Comparison of ENCODE assay signal across 1 cellular context in the genomic region with DNA sequence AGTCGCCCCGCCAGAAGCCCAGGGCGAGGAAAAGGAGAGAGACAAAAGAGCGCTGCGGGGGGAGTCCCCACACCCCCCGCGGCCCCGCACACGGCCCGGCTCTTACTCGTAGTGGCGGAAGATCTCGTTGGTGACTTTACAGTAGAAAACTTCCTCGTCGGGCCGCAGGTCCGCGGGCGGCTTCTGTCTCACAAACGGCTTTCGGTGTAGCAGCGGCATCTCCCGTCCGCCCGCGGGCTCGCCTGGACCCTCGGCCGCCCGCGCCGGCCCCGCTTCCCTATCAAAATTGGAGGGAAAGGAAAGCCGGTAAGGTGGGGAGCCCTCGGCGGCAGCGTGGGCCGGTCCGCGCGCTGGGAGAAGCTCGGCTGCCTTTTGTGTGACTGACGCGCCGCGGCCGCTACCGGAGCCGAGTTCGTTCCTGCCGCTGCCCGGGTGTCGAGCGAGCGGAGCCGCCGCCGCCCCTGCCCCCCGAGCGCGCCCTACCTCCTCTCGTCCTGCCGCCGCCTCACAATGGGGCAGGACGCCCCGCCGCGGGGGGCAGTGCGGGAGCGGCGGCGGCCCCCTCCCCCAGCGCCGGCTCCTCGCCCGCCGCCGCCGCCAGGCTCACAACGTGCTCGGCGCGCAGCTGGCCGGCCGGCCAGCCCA.
A peak's percentile ranks its signal among the peaks of the same experiment; 100 is the strongest.
TF ChIP-seq lines count a peak whose summit lies in the region.

No MANE protein-coding gene starts in this region.

TF ChIP-seq in GM12878, 131 proteins besides CTCF, POLR2A, EP300 and RAD21 (continued from another document and continues in another):
- TF ChIP-seq, protein P1, sequence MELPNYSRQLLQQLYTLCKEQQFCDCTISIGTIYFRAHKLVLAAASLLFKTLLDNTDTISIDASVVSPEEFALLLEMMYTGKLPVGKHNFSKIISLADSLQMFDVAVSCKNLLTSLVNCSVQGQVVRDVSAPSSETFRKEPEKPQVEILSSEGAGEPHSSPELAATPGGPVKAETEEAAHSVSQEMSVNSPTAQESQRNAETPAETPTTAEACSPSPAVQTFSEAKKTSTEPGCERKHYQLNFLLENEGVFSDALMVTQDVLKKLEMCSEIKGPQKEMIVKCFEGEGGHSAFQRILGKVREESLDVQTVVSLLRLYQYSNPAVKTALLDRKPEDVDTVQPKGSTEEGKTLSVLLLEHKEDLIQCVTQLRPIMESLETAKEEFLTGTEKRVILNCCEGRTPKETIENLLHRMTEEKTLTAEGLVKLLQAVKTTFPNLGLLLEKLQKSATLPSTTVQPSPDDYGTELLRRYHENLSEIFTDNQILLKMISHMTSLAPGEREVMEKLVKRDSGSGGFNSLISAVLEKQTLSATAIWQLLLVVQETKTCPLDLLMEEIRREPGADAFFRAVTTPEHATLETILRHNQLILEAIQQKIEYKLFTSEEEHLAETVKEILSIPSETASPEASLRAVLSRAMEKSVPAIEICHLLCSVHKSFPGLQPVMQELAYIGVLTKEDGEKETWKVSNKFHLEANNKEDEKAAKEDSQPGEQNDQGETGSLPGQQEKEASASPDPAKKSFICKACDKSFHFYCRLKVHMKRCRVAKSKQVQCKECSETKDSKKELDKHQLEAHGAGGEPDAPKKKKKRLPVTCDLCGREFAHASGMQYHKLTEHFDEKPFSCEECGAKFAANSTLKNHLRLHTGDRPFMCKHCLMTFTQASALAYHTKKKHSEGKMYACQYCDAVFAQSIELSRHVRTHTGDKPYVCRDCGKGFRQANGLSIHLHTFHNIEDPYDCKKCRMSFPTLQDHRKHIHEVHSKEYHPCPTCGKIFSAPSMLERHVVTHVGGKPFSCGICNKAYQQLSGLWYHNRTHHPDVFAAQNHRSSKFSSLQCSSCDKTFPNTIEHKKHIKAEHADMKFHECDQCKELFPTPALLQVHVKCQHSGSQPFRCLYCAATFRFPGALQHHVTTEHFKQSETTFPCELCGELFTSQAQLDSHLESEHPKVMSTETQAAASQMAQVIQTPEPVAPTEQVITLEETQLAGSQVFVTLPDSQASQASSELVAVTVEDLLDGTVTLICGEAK (IDR thresholded peaks at IDR 0.05; ENCODE audit: borderline replicate concordance) = no peak
- TF ChIP-seq SMAD5 (IDR thresholded peaks at IDR 0.05; ENCODE audit: low read depth) = no peak
- no peak for TF ChIP-seq ZNF217 (IDR thresholded peaks at IDR 0.05)
- no peak for TF ChIP-seq KDM1A (IDR thresholded peaks at IDR 0.05; ENCODE audit: borderline replicate concordance)
- TF ChIP-seq, protein P2, sequence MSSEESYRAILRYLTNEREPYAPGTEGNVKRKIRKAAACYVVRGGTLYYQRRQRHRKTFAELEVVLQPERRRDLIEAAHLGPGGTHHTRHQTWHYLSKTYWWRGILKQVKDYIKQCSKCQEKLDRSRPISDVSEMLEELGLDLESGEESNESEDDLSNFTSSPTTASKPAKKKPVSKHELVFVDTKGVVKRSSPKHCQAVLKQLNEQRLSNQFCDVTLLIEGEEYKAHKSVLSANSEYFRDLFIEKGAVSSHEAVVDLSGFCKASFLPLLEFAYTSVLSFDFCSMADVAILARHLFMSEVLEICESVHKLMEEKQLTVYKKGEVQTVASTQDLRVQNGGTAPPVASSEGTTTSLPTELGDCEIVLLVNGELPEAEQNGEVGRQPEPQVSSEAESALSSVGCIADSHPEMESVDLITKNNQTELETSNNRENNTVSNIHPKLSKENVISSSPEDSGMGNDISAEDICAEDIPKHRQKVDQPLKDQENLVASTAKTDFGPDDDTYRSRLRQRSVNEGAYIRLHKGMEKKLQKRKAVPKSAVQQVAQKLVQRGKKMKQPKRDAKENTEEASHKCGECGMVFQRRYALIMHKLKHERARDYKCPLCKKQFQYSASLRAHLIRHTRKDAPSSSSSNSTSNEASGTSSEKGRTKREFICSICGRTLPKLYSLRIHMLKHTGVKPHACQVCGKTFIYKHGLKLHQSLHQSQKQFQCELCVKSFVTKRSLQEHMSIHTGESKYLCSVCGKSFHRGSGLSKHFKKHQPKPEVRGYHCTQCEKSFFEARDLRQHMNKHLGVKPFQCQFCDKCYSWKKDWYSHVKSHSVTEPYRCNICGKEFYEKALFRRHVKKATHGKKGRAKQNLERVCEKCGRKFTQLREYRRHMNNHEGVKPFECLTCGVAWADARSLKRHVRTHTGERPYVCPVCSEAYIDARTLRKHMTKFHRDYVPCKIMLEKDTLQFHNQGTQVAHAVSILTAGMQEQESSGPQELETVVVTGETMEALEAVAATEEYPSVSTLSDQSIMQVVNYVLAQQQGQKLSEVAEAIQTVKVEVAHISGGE (CRISPR knock-in tag; IDR thresholded peaks at IDR 0.05) = no peak
- no peak for TF ChIP-seq EED (IDR thresholded peaks at IDR 0.05; ENCODE audit: low read depth)
- TF ChIP-seq, protein P3, sequence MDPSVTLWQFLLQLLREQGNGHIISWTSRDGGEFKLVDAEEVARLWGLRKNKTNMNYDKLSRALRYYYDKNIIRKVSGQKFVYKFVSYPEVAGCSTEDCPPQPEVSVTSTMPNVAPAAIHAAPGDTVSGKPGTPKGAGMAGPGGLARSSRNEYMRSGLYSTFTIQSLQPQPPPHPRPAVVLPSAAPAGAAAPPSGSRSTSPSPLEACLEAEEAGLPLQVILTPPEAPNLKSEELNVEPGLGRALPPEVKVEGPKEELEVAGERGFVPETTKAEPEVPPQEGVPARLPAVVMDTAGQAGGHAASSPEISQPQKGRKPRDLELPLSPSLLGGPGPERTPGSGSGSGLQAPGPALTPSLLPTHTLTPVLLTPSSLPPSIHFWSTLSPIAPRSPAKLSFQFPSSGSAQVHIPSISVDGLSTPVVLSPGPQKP (IDR thresholded peaks at IDR 0.05; ENCODE audit: low read depth, low read length) = no peak
- peak; percentile 88 for TF ChIP-seq LARP7 (IDR thresholded peaks at IDR 0.05)
- TF ChIP-seq SIN3A (IDR thresholded peaks at IDR 0.05; ENCODE audit: low read depth, low read length) = no peak
- TF ChIP-seq ZNF207 (IDR thresholded peaks at IDR 0.05; ENCODE audit: borderline replicate concordance) = no peak
- TF ChIP-seq CREB1 (IDR thresholded peaks at IDR 0.05; ENCODE audit: low read depth) = no peak
- peak in 1 of 2 experiments; percentile 51; a peak in 2 of 4 replicates for TF ChIP-seq BHLHE40 (IDR thresholded peaks at IDR 0.05; ENCODE audit: borderline replicate concordance in 1 of 2, low read depth in 2 of 2, low read length in 1 of 2)
- TF ChIP-seq, protein P4, sequence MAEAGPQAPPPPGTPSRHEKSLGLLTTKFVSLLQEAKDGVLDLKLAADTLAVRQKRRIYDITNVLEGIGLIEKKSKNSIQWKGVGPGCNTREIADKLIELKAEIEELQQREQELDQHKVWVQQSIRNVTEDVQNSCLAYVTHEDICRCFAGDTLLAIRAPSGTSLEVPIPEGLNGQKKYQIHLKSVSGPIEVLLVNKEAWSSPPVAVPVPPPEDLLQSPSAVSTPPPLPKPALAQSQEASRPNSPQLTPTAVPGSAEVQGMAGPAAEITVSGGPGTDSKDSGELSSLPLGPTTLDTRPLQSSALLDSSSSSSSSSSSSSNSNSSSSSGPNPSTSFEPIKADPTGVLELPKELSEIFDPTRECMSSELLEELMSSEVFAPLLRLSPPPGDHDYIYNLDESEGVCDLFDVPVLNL (IDR thresholded peaks at IDR 0.05; ENCODE audit: low read depth, low read length) = no peak
- no peak for TF ChIP-seq MYC (IDR thresholded peaks at IDR 0.05; ENCODE audit: insufficient read depth, insufficient read length, insufficient replicate concordance, low read length, severe bottlenecking)
- TF ChIP-seq, protein P5, sequence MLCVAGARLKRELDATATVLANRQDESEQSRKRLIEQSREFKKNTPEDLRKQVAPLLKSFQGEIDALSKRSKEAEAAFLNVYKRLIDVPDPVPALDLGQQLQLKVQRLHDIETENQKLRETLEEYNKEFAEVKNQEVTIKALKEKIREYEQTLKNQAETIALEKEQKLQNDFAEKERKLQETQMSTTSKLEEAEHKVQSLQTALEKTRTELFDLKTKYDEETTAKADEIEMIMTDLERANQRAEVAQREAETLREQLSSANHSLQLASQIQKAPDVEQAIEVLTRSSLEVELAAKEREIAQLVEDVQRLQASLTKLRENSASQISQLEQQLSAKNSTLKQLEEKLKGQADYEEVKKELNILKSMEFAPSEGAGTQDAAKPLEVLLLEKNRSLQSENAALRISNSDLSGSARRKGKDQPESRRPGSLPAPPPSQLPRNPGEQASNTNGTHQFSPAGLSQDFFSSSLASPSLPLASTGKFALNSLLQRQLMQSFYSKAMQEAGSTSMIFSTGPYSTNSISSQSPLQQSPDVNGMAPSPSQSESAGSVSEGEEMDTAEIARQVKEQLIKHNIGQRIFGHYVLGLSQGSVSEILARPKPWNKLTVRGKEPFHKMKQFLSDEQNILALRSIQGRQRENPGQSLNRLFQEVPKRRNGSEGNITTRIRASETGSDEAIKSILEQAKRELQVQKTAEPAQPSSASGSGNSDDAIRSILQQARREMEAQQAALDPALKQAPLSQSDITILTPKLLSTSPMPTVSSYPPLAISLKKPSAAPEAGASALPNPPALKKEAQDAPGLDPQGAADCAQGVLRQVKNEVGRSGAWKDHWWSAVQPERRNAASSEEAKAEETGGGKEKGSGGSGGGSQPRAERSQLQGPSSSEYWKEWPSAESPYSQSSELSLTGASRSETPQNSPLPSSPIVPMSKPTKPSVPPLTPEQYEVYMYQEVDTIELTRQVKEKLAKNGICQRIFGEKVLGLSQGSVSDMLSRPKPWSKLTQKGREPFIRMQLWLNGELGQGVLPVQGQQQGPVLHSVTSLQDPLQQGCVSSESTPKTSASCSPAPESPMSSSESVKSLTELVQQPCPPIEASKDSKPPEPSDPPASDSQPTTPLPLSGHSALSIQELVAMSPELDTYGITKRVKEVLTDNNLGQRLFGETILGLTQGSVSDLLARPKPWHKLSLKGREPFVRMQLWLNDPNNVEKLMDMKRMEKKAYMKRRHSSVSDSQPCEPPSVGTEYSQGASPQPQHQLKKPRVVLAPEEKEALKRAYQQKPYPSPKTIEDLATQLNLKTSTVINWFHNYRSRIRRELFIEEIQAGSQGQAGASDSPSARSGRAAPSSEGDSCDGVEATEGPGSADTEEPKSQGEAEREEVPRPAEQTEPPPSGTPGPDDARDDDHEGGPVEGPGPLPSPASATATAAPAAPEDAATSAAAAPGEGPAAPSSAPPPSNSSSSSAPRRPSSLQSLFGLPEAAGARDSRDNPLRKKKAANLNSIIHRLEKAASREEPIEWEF (IDR thresholded peaks at IDR 0.05; ENCODE audit: insufficient replicate concordance, low read depth, low read length) = no peak
- TF ChIP-seq YY1 (IDR thresholded peaks at IDR 0.05; ENCODE audit: low read depth, low read length) = 0 out of 2 replicates have a peak, but pooled peaks have one; percentile 3
- TF ChIP-seq ESRRA (IDR thresholded peaks at IDR 0.05; ENCODE audit: low read length) = no peak
- TF ChIP-seq, protein P6, sequence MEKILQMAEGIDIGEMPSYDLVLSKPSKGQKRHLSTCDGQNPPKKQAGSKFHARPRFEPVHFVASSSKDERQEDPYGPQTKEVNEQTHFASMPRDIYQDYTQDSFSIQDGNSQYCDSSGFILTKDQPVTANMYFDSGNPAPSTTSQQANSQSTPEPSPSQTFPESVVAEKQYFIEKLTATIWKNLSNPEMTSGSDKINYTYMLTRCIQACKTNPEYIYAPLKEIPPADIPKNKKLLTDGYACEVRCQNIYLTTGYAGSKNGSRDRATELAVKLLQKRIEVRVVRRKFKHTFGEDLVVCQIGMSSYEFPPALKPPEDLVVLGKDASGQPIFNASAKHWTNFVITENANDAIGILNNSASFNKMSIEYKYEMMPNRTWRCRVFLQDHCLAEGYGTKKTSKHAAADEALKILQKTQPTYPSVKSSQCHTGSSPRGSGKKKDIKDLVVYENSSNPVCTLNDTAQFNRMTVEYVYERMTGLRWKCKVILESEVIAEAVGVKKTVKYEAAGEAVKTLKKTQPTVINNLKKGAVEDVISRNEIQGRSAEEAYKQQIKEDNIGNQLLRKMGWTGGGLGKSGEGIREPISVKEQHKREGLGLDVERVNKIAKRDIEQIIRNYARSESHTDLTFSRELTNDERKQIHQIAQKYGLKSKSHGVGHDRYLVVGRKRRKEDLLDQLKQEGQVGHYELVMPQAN (conservative IDR thresholded peaks at IDR 0.05) = peak; percentile 64; the same call in 1 of the 2 replicates
- no peak; a peak in 1 of 4 replicates for TF ChIP-seq IKZF2 (IDR thresholded peaks at IDR 0.05)
- no peak for TF ChIP-seq NBN (IDR thresholded peaks at IDR 0.05)
- TF ChIP-seq SRF (IDR thresholded peaks at IDR 0.05; ENCODE audit: low read depth in 2 of 2, low read length in 2 of 2) = no peak
- TF ChIP-seq HDAC2 (IDR thresholded peaks at IDR 0.05) = no peak
- no peak for TF ChIP-seq SMARCA5 (IDR thresholded peaks at IDR 0.05)
- no peak for TF ChIP-seq MEF2A (IDR thresholded peaks at IDR 0.05; ENCODE audit: insufficient read depth, low read depth, low read length)
- no peak for TF ChIP-seq STAT1 (conservative IDR thresholded peaks at IDR 0.05)
- no peak for TF ChIP-seq IRF4 (IDR thresholded peaks at IDR 0.05; ENCODE audit: low read depth, low read length)
- TF ChIP-seq, protein P7, sequence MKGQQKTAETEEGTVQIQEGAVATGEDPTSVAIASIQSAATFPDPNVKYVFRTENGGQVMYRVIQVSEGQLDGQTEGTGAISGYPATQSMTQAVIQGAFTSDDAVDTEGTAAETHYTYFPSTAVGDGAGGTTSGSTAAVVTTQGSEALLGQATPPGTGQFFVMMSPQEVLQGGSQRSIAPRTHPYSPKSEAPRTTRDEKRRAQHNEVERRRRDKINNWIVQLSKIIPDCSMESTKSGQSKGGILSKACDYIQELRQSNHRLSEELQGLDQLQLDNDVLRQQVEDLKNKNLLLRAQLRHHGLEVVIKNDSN (IDR thresholded peaks at IDR 0.05; ENCODE audit: borderline replicate concordance, extremely low read length, insufficient read depth, low read depth, low read length) = no peak
- no peak for TF ChIP-seq GABPA (IDR thresholded peaks at IDR 0.05; ENCODE audit: low read depth)
- TF ChIP-seq ETV6 (conservative IDR thresholded peaks at IDR 0.05 in 1 of 2, IDR thresholded peaks at IDR 0.05 in 1 of 2; ENCODE audit: borderline replicate concordance in 1 of 2, low read depth in 1 of 2) = 0 out of 4 replicates have a peak, but pooled peaks of 1 of the 2 experiments have one; percentile 8
- no peak for TF ChIP-seq SMC3 (IDR thresholded peaks at IDR 0.05; ENCODE audit: borderline replicate concordance, low read length)
- TF ChIP-seq ZSCAN29 (IDR thresholded peaks at IDR 0.05) = 0 out of 2 replicates have a peak, but pooled peaks have one; percentile 48
- TF ChIP-seq GATAD2B (conservative IDR thresholded peaks at IDR 0.05; ENCODE audit: low read depth) = no peak; the same call in none of the 2 replicates
- TF ChIP-seq, protein P8, sequence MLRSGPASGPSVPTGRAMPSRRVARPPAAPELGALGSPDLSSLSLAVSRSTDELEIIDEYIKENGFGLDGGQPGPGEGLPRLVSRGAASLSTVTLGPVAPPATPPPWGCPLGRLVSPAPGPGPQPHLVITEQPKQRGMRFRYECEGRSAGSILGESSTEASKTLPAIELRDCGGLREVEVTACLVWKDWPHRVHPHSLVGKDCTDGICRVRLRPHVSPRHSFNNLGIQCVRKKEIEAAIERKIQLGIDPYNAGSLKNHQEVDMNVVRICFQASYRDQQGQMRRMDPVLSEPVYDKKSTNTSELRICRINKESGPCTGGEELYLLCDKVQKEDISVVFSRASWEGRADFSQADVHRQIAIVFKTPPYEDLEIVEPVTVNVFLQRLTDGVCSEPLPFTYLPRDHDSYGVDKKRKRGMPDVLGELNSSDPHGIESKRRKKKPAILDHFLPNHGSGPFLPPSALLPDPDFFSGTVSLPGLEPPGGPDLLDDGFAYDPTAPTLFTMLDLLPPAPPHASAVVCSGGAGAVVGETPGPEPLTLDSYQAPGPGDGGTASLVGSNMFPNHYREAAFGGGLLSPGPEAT (IDR thresholded peaks at IDR 0.05; ENCODE audit: low read depth) = no peak
